Comparison of ENCODE assay signal across 8 cellular contexts in genomic region chr3:172522871-172523818, GRCh38. TPM values are rescaled to one million over a fixed set of nuclear protein-coding genes. Genes with fewer than 3 reads are reported as not detected.
DNase-seq lines count a peak whose midpoint lies in the region; ATAC-seq and TF ChIP-seq lines count a peak whose summit lies in the region.

Gene TNFSF10, minus strand, starts transcription at chr3:172523430. Its CDS starts 46 bp downstream, at chr3:172523384.

- TF ChIP-seq POLR2A in esophagus squamous epithelium (IDR thresholded peaks at IDR 0.05), result peak in 3 of 4 donors; percentile 49 to 91 (median 89)

- H3K4me3 ChIP-seq in esophagus squamous epithelium, result peak within 1 kb of the TSS; percentile 45 to 84 (median 65)
- H3K4me3 ChIP-seq in aorta (ENCODE audit: low read length in 2 of 2), result no peak within 1 kb of the TSS
- H3K4me3 ChIP-seq in MG63, result no peak within 1 kb of the TSS

- peak within 1 kb of the TSS; percentile 85 to 92 (median 90) for H3K27ac ChIP-seq in esophagus squamous epithelium
- no peak within 1 kb of the TSS for H3K27ac ChIP-seq in aorta (ENCODE audit: low read depth in 1 of 2, low read length in 2 of 2)

- H3K36me3 ChIP-seq in esophagus squamous epithelium (no peaks in the 10 kb centered on the region), aorta (ENCODE audit: control insufficient read depth in 1 of 2, insufficient read depth in 2 of 2, low read length in 1 of 2) (no peaks in the 10 kb centered on the region), MG63 (no peaks in the 10 kb centered on the region)

- intact Hi-C loops in esophagus squamous epithelium (cut with DNase I), result loop anchor here (10.0 kb wide), 1 partner anchor 72 kb away; no protein-coding TSS in a partner anchor
- intact Hi-C loops in aorta (cut with DNase I), result no loop called here

- H3K4me1 ChIP-seq in esophagus squamous epithelium, result peaks cover 15 to 55% (median 24%) of the 10 kb centered on the region in 3 donors
- peaks cover 0 to 3% of the 10 kb centered on the region in 2 donors for H3K4me1 ChIP-seq in aorta (ENCODE audit: control insufficient read depth in 1 of 2, insufficient read depth in 2 of 2, low read length in 2 of 2)

- H3K9me3 ChIP-seq in esophagus squamous epithelium (no peaks in the 10 kb centered on the region), aorta (ENCODE audit: control insufficient read depth, low read length) (no peaks in the 10 kb centered on the region), MG63 (no peaks in the 10 kb centered on the region)

- WGBS in esophagus squamous epithelium, 2 donors, result 3 to 15% methylated on average over 5 to 7 of the region's 9 CpGs
- 41 to 48% methylated on average over 9 of the region's 9 CpGs for whole genome bisulfite sequencing in aorta, 2 donors

- DNase-seq in NCI-H774 (lab: John Stamatoyannopoulos, UW) (peak; percentile 72), esophagus squamous epithelium (lab: John Stamatoyannopoulos, UW) (peak; percentile 24), omental fat pad (ENCODE audit: low spot score) (no peak), aorta (peak in 1 of 2 donors; percentile 80), MG63 (no peak)
- peak; percentile 24 for DNase-seq in activated CD8-positive, alpha-beta memory T cell treated with anti-CD3 and anti-CD28 coated beads, Interleukin-2, amount 50 U/mL, for 4 hours

- TF ChIP-seq CTCF in esophagus squamous epithelium (IDR thresholded peaks at IDR 0.05), result no peak
- TF ChIP-seq CTCF in omental fat pad (IDR thresholded peaks at IDR 0.05), result no peak

- no peaks in the 10 kb centered on the region for H3K27me3 ChIP-seq in esophagus squamous epithelium
- no peaks in the 10 kb centered on the region for H3K27me3 ChIP-seq in aorta (ENCODE audit: control insufficient read depth in 1 of 2, insufficient read depth in 2 of 2, low read length in 1 of 2)
- H3K27me3 ChIP-seq in MG63, result no peaks in the 10 kb centered on the region

- ATAC-seq in GM18868 (IDR thresholded peaks at IDR 0.05; ENCODE audit: unreplicated experiment) (peak; percentile 84), HG02970 (IDR thresholded peaks at IDR 0.05; ENCODE audit: low FRiP score, unreplicated experiment) (peak; percentile 80), omental fat pad (ENCODE audit: low FRiP score) (peak; percentile 87), aorta (ENCODE audit: low FRiP score) (peak; percentile 92)

RNA-seq across cellular contexts. Expression of gene TNFSF10, which starts in this region (rescaled TPM):
- total RNA-seq in esophagus squamous epithelium (100 to 1,000 TPM in 2 of 4 donors, 10 to 100 TPM in 2; 61.7 to 128 (median 83.8) TPM), omental fat pad (100 to 1,000 TPM in 2 of 4 donors, 10 to 100 TPM in 2; 23.8 to 220 (median 121) TPM), aorta (10 to 100 TPM; 16.5 to 53.3 TPM)
- polyA plus RNA-seq in aorta, result 1 to 10 TPM; 2.7 to 8.0 TPM
- total RNA-seq in MG63 (2014; rRNA removed; shearing (Covaris generic); ENCODE audit: low replicate concordance), result not detected in 2 replicates

Comparison
In these comparisons a context has a peak if more than half of its experiments do, and no peak if none do; other contexts are left out.
1. RNA of gene TNFSF10 (total RNA-seq): 23.8 to 220 TPM in omental fat pad, 61.7 to 128 TPM in esophagus squamous epithelium and 16.5 to 53.3 TPM in aorta; not detected in MG63; every median in the first group is over 10 times any median in the second.
2. DNase-seq: peak in NCI-H774 (single experiment), activated CD8-positive, alpha-beta memory T cell treated with anti-CD3 and anti-CD28 coated beads, Interleukin-2, amount 50 U/mL, for 4 hours (single experiment) and esophagus squamous epithelium (single experiment); none in omental fat pad (single experiment) and MG63 (single experiment).
3. H3K27ac ChIP-seq: peak in esophagus squamous epithelium (4 of 4); none in aorta (0 of 2).
4. H3K4me3 ChIP-seq: peak in esophagus squamous epithelium (4 of 4); none in aorta (0 of 2) and MG63 (single experiment).
5. Peak in every context shown above with its lines, with median percentiles within 50 percentile points of each other: ATAC-seq.